ENCODE assay signal across 1 cellular context in genomic region chr17:43542854-43543253, GRCh38.
TF ChIP-seq lines count a peak whose summit lies in the region.

No MANE protein-coding gene starts in this region.

TF ChIP-seq in IMR-90, 13 proteins besides CTCF, POLR2A, EP300 and RAD21 (continued from another document):
- TF ChIP-seq ELK1 (IDR thresholded peaks at IDR 0.05; ENCODE audit: borderline replicate concordance, low read depth, low read length) (no peak), NFE2L2 (IDR thresholded peaks at IDR 0.05; ENCODE audit: low read depth, low read length) (no peak), FOS (IDR thresholded peaks at IDR 0.05; ENCODE audit: low read depth, low read length) (no peak), MXI1 (IDR thresholded peaks at IDR 0.05; ENCODE audit: borderline replicate concordance, low read depth, low read length) (no peak), MAZ (IDR thresholded peaks at IDR 0.05; ENCODE audit: borderline replicate concordance, low read depth, low read length) (no peak), RFX5 (IDR thresholded peaks at IDR 0.05; ENCODE audit: low read depth, low read length) (no peak), USF2 (IDR thresholded peaks at IDR 0.05; ENCODE audit: low read depth, low read length) (no peak), SMC3 (IDR thresholded peaks at IDR 0.05; ENCODE audit: low read depth, low read length) (no peak)
